Comparison of ENCODE assay signal across 14 cellular contexts in the genomic region with DNA sequence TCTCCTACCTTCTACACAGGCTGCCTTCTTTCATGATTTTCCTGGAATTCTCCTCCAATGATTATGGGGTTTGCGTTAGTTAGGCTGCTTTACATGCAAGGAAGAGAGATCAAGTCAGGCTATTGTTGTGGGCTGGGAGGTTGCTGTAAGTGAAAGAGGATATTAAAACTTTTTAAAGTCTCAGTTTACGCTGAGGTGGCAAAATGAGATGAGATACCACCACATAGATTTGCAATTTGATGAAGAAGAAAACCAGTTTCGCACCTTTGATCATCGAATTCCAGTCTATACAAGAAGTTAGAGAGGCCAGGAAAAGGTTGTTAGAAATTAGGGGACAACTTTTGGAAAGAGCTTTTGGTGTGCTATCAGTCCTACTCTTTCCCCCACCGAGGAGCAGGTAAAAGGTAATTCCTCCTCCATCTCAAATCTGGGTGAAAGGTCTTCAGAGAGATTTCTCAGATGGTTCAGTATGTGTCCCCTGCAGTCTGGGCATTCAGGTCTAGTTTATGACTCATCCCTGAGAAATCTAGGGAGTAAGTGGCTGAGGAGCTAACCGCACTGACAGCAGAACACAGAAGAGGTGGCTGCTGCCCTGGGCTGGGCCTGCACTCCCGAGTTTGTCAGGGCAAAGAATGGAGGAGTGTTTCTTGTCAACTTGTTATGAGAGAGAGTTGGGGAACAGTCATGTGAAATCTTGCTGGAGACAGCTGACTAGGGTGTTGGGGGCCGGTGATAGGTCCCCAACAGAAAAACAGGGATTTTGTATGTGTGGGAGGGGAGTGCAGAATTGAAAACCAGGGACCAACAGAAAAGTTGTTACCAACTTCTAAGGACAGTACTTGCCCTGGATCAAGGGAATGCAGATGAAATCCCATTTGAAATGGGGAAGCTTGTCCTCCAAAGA. TPM values are rescaled to one million over a fixed set of nuclear protein-coding genes. Genes with fewer than 3 reads are reported as not detected.
DNase-seq lines count a peak whose midpoint lies in the region; FAIRE-seq and TF ChIP-seq lines count a peak whose summit lies in the region.
"Had no signal": no experiment of that assay in that cellular context is flagged by ENCODE, and none has a peak within 500 bp of the region (broad histone marks: within the 10 kb centered on the region; RNA-seq: fewer than 3 reads in every experiment).

No MANE protein-coding gene starts in this region.

- FAIRE-seq in astrocyte (lab: Jason Lieb, UNC), result peak; percentile 41

- TF ChIP-seq CTCF in A673 (conservative IDR thresholded peaks at IDR 0.05; ENCODE audit: low read depth, low read length) (no peak), astrocyte (IDR thresholded peaks at IDR 0.05; ENCODE audit: insufficient read depth, low read depth, low read length) (no peak), progenitor cell of endocrine pancreas (IDR thresholded peaks at IDR 0.05; ENCODE audit: unreplicated experiment) (no peak)

- H3K27ac Mint-ChIP-seq in astrocyte (ENCODE audit: unreplicated experiment), result peak overlapping the region; percentile 67
- H3K27ac Mint-ChIP-seq in progenitor cell of endocrine pancreas, result no peak overlapping the region
- H3K27ac Mint-ChIP-seq: stimulated activated naive CD8-positive, alpha-beta T cell treated with anti-CD3 and anti-CD28 coated beads, Interleukin-15, Interleukin-2, amounts not matched to agents 100 ng/mL and 50 ng/mL, for 24 hours had no signal

- DNase-seq in A673 (ENCODE audit: low spot score) (peak; percentile 21), HS-5 (ENCODE audit: low read depth) (peak; percentile 44), astrocyte (ENCODE audit: low read depth) (peak; percentile 88), iPS-NIHi7 (ENCODE audit: extremely low spot score) (peak; percentile 64), germinal center (ENCODE audit: low spot score) (no peak), progenitor cell of endocrine pancreas (ENCODE audit: low spot score, unreplicated experiment) (no peak), NCI-H1694 treated with DMSO at 0.1 percent for 48 hours (lab: John Stamatoyannopoulos, UW) (no peak)
- no peak for DNase-seq in activated CD8-positive, alpha-beta memory T cell treated with anti-CD3 and anti-CD28 coated beads for 24 hours
- DNase-seq: NCI-H2107, spleen had no signal

- no peaks in the 10 kb centered on the region for H3K9me3 ChIP-seq in A673 (ENCODE audit: low read depth, low read length, poor library complexity, severe bottlenecking)
- no peaks in the 10 kb centered on the region for H3K9me3 ChIP-seq in astrocyte (ENCODE audit: insufficient read depth, low read depth, low read length)
- H3K9me3 ChIP-seq: spleen had no signal

- H3K27me3 ChIP-seq in A673 (replicated peaks; ENCODE audit: insufficient read depth, low read depth, low read length, poor library complexity), result no peaks in the 10 kb centered on the region
- H3K27me3 ChIP-seq in astrocyte (ENCODE audit: insufficient read depth, low read length), result no peaks in the 10 kb centered on the region
- H3K27me3 ChIP-seq: spleen had no signal

- H3K4me3 ChIP-seq in A673 (ENCODE audit: low read depth, low read length, poor library complexity, severe bottlenecking), result no peak overlapping the region
- H3K4me3 ChIP-seq in astrocyte (ENCODE audit: insufficient read depth, low read depth, low read length), result no peak overlapping the region
- H3K4me3 ChIP-seq: lung, spleen had no signal

- peak overlapping the region; percentile 23 for H3K4me2 ChIP-seq in astrocyte (ENCODE audit: low read length)

- H2AFZ ChIP-seq in astrocyte (ENCODE audit: low read depth, low read length), result no peak overlapping the region

- no peaks in the 10 kb centered on the region for H3K27me3 Mint-ChIP-seq in astrocyte (ENCODE audit: low read depth, unreplicated experiment)
- no peaks in the 10 kb centered on the region for H3K27me3 Mint-ChIP-seq in progenitor cell of endocrine pancreas
- H3K27me3 Mint-ChIP-seq: stimulated activated naive CD8-positive, alpha-beta T cell treated with anti-CD3 and anti-CD28 coated beads, Interleukin-15, Interleukin-2, amounts not matched to agents 100 ng/mL and 50 ng/mL, for 24 hours had no signal

- H3K9me3 Mint-ChIP-seq in astrocyte (ENCODE audit: unreplicated experiment) (no peaks in the 10 kb centered on the region), progenitor cell of endocrine pancreas (ENCODE audit: low read depth) (no peaks in the 10 kb centered on the region)
- H3K9me3 Mint-ChIP-seq: stimulated activated naive CD8-positive, alpha-beta T cell treated with anti-CD3 and anti-CD28 coated beads, Interleukin-15, Interleukin-2, amounts not matched to agents 100 ng/mL and 50 ng/mL, for 24 hours had no signal

- H3K36me3 ChIP-seq in A673 (ENCODE audit: insufficient read depth, low read length, poor library complexity, severe bottlenecking) (no peaks in the 10 kb centered on the region), astrocyte (ENCODE audit: insufficient read depth, low read length) (no peaks in the 10 kb centered on the region)
- H3K36me3 ChIP-seq: spleen had no signal

- H3K27ac ChIP-seq in A673 (ENCODE audit: low read depth, low read length, poor library complexity, severe bottlenecking) (no peak overlapping the region), astrocyte (ENCODE audit: low read depth, low read length) (no peak overlapping the region)
- H3K27ac ChIP-seq: HL-60, spleen had no signal

- H3K4me1 Mint-ChIP-seq in astrocyte (ENCODE audit: low read depth, unreplicated experiment) (peaks cover 41% of the 10 kb centered on the region), progenitor cell of endocrine pancreas (ENCODE audit: low read depth) (no peaks in the 10 kb centered on the region)

- intact Hi-C loops in A673 (cut with micrococcal nuclease; ENCODE audit: unreplicated experiment), result no loop called here

- H4K20me1 ChIP-seq in astrocyte (ENCODE audit: insufficient read depth, low read length), result no peaks in the 10 kb centered on the region

- H3K4me3 Mint-ChIP-seq in astrocyte (ENCODE audit: unreplicated experiment), result no peak overlapping the region
- no peak overlapping the region for H3K4me3 Mint-ChIP-seq in progenitor cell of endocrine pancreas (ENCODE audit: low read depth)
- H3K4me3 Mint-ChIP-seq: stimulated activated naive CD8-positive, alpha-beta T cell treated with anti-CD3 and anti-CD28 coated beads, Interleukin-15, Interleukin-2, amounts not matched to agents 100 ng/mL and 50 ng/mL, for 24 hours had no signal

- H3K36me3 Mint-ChIP-seq in astrocyte (ENCODE audit: low read depth, unreplicated experiment), result no peaks in the 10 kb centered on the region
- no peaks in the 10 kb centered on the region for H3K36me3 Mint-ChIP-seq in progenitor cell of endocrine pancreas (ENCODE audit: insufficient read depth)

- H3K9ac ChIP-seq in astrocyte (ENCODE audit: low read length), result no peak overlapping the region

- no TSS peak for BruUV-seq in A673 (replicated peaks; lab: Mats Ljungman, UMichigan)

- CTCF ChIA-PET in A673 (lab: Charles Lee), result no interaction called here

- POLR2A ChIA-PET in A673 (lab: Charles Lee; ENCODE audit: low non-redundant PET), result no interaction called here

- H3K4me1 ChIP-seq in A673 (ENCODE audit: insufficient read depth, low read length, poor library complexity, severe bottlenecking) (no peaks in the 10 kb centered on the region), astrocyte (ENCODE audit: insufficient read depth, low read length) (peaks cover 11% of the 10 kb centered on the region)
- H3K4me1 ChIP-seq: spleen had no signal

- H3K79me2 ChIP-seq in astrocyte (ENCODE audit: insufficient read depth, low read length), result no peaks in the 10 kb centered on the region

RNA-seq across cellular contexts. Expression of a gene that starts 34.7 kb away (rescaled TPM):
- total RNA-seq in A673 (2021) (not detected in 2 replicates), astrocyte (not detected in 2 replicates), progenitor cell of endocrine pancreas (not detected in 2 replicates)
- total RNA-seq: dermis microvascular lymphatic vessel endothelial cell, lung, spleen had no signal

Comparison
In these comparisons a context has a peak if more than half of its experiments do, and no peak if none do; other contexts are left out.
1. DNase-seq: peak in A673 (single experiment), HS-5 (single experiment), astrocyte (single experiment) and iPS-NIHi7 (single experiment); none in germinal center (single experiment), progenitor cell of endocrine pancreas (single experiment), NCI-H1694 treated with DMSO at 0.1 percent for 48 hours (single experiment) and activated CD8-positive, alpha-beta memory T cell treated with anti-CD3 and anti-CD28 coated beads for 24 hours (single experiment).